In genomic region chr2:178221556-178221955, GRCh38 we compare ENCODE assay signal across 27 cellular contexts.
"Had no signal": no experiment of that assay in that cellular context is flagged by ENCODE, and none has a peak within 500 bp of the region (broad histone marks: within the 10 kb centered on the region; RNA-seq: fewer than 3 reads in every experiment).

No MANE protein-coding gene starts in this region.

- DNase-seq: stimulated activated CD4-positive, alpha-beta T cell treated with anti-CD3 and anti-CD28 coated beads, Interleukin-2, amount 100 ng/mL, for 48 hours; stimulated activated CD4-positive, alpha-beta T cell treated with anti-CD3 and anti-CD28 coated beads, Interleukin-4, amount 100 ng/mL, for 1 hour; stimulated activated CD4-positive, alpha-beta T cell treated with anti-CD3 and anti-CD28 coated beads, Interleukin-4, amount 100 ng/mL, for 24 hours; stimulated activated CD4-positive, alpha-beta T cell treated with anti-CD3 and anti-CD28 coated beads, Interleukin-4, amount 100 ng/mL, for 4 hours; stimulated activated CD8-positive, alpha-beta memory T cell treated with anti-CD3 and anti-CD28 coated beads, Interleukin-4, amount 100 ng/mL, for 48 hours; stimulated activated naive B cell treated with anti-CD40 and anti-IgM and Interleukin-4, amounts not matched to agents 10 μg/mL and 1 μg/mL and 100 μg/mL, for 72 hours; stimulated activated naive CD4-positive, alpha-beta T cell; stimulated activated naive CD4-positive, alpha-beta T cell treated with Interleukin-2 at 50 U/mL for 16 hours; stimulated activated naive CD8-positive, alpha-beta T cell treated with anti-CD3 and anti-CD28 coated beads, Interleukin-15, amount 100 ng/mL, for 72 hours; stimulated activated naive CD8-positive, alpha-beta T cell treated with anti-CD3 and anti-CD28 coated beads, Interleukin-15, Interleukin-2, amounts not matched to agents 100 U/mL and 50 U/mL, for 24 hours; stomach; substantia nigra; testis; thyroid gland; tibial artery; transverse colon; trophoblast cell; upper lobe of left lung; upper lobe of right lung; uterus had no signal

- H3K4me1 ChIP-seq: stomach, suprapubic skin, testis, thyroid gland, tibial artery, tibial nerve, transverse colon, upper lobe of left lung, upper lobe of right lung, uterus, vagina had no signal

- FAIRE-seq: urothelium cell line had no signal

- H3K9me3 ChIP-seq: stomach, suprapubic skin, testis, thoracic aorta, thyroid gland, tibial artery, tibial nerve, transverse colon, upper lobe of left lung, upper lobe of right lung, uterus, vagina had no signal

- H3K27ac ChIP-seq: stomach, suprapubic skin, testis, thoracic aorta, thyroid gland, tibial artery, tibial nerve, transverse colon, upper lobe of left lung, upper lobe of right lung, uterus, vagina had no signal

- H3K27me3 ChIP-seq: stomach, suprapubic skin, testis, thyroid gland, tibial artery, transverse colon, upper lobe of left lung, upper lobe of right lung, vagina had no signal

- H3K36me3 ChIP-seq: stomach, suprapubic skin, thoracic aorta, thyroid gland, tibial artery, tibial nerve, transverse colon, upper lobe of left lung, upper lobe of right lung, uterus, vagina had no signal

- ATAC-seq: stimulated activated effector memory CD8-positive, alpha-beta T cell treated with anti-CD3 and anti-CD28 coated beads, Interleukin-12 subunit alpha, Interleukin-12 subunit beta, amount 100 ng/mL, for 72 hours; stimulated activated memory B cell treated with anti-CD40 and anti-IgM and Interleukin-4, amounts not matched to agents 10 μg/mL and 1 μg/mL and 100 μg/mL, for 72 hours; stimulated activated naive B cell treated with anti-CD40 and anti-IgM and Interleukin-4, amounts not matched to agents 10 μg/mL and 1 μg/mL and 100 μg/mL, for 72 hours; stimulated activated naive CD8-positive, alpha-beta T cell treated with anti-CD3 and anti-CD28 coated beads, Interleukin-15, amount 100 ng/mL, for 72 hours; stimulated activated naive CD8-positive, alpha-beta T cell treated with anti-CD3 and anti-CD28 coated beads, Interleukin-15, Interleukin-2, amounts not matched to agents 100 U/mL and 50 U/mL, for 24 hours; upper lobe of right lung had no signal

- H3K4me3 ChIP-seq: stomach, suprapubic skin, testis, thoracic aorta, thyroid gland, tibial artery, tibial nerve, transverse colon, upper lobe of left lung, upper lobe of right lung, uterus, vagina had no signal
